In genomic region chr3:5136211-5136610, GRCh38 we compare ENCODE assay signal across 15 cellular contexts. TPM values are rescaled to one million over a fixed set of nuclear protein-coding genes. Genes with fewer than 3 reads are reported as not detected.
DNase-seq lines count a peak whose midpoint lies in the region; ATAC-seq, FAIRE-seq and TF ChIP-seq lines count a peak whose summit lies in the region.
"Had no signal": no experiment of that assay in that cellular context is flagged by ENCODE, and none has a peak within 500 bp of the region (broad histone marks: within the 10 kb centered on the region; RNA-seq: fewer than 3 reads in every experiment).

No MANE protein-coding gene starts in this region.

- POLR2A ChIA-PET in activated CD8-positive, alpha-beta T cell treated with anti-CD3 and anti-CD28 coated beads for 36 hours (lab: Charles Lee), result interaction anchor here (0.6 to 1.5 kb wide), 2 partner anchors 10 to 12 kb away, joined by 3 to 4 read pairs; no protein-coding TSS in a partner anchor
- POLR2A ChIA-PET in HepG2 (lab: Yijun Ruan, JAX), result no interaction called here

- intact Hi-C loops in activated CD8-positive, alpha-beta T cell treated with anti-CD3 and anti-CD28 coated beads for 36 hours (cut with micrococcal nuclease), result loop anchor here (5.0 kb wide), 1 partner anchor 56 kb away; no protein-coding TSS in a partner anchor
- intact Hi-C loops in HepG2 (cut with micrococcal nuclease; ENCODE audit: unreplicated experiment), result no loop called here

- peaks cover 5% of the 10 kb centered on the region for H3K79me1 ChIP-seq in mesenchymal stem cell (replicated peaks; ENCODE audit: low read length, poor library complexity, severe bottlenecking)

- no peak overlapping the region for H2AFZ ChIP-seq in mesenchymal stem cell (ENCODE audit: low read depth, low read length)
- H2AFZ ChIP-seq in HepG2 (ENCODE audit: low read length), result no peak overlapping the region
- H2AFZ ChIP-seq: neural progenitor cell had no signal

- H3K27ac Mint-ChIP-seq in CD4-positive, CD25-positive, alpha-beta regulatory T cell, result peak overlapping the region; percentile 39 to 66 (median 58)
- H3K27ac Mint-ChIP-seq in activated CD8-positive, alpha-beta T cell treated with anti-CD3 and anti-CD28 coated beads for 36 hours, result peak overlapping the region; percentile 83
- H3K27ac Mint-ChIP-seq in type B pancreatic cell, result no peak overlapping the region
- H3K27ac Mint-ChIP-seq: neural progenitor cell had no signal

- in situ Hi-C loops in HepG2 (cut with HindIII; ENCODE audit: extremely low pct_ligation_motif_present, low pct_unique_long_range_greater_than_20kb), result no loop called here

- peaks cover 85% of the 10 kb centered on the region for H3K79me2 ChIP-seq in HepG2 (ENCODE audit: insufficient read depth, low read length)

- no peak overlapping the region for H3K4me3 Mint-ChIP-seq in CD4-positive, CD25-positive, alpha-beta regulatory T cell
- no peak overlapping the region for H3K4me3 Mint-ChIP-seq in activated CD8-positive, alpha-beta T cell treated with anti-CD3 and anti-CD28 coated beads for 36 hours
- no peak overlapping the region for H3K4me3 Mint-ChIP-seq in type B pancreatic cell
- H3K4me3 Mint-ChIP-seq: neural progenitor cell had no signal

- no peak for ATAC-seq in CD4-positive, CD25-positive, alpha-beta regulatory T cell (ENCODE audit: low read depth in 2 of 2)
- ATAC-seq in GM19452 (IDR thresholded peaks at IDR 0.05; ENCODE audit: unreplicated experiment), result peak; percentile 7
- ATAC-seq in activated CD8-positive, alpha-beta T cell treated with anti-CD3 and anti-CD28 coated beads for 36 hours, result no peak
- no peak for ATAC-seq in HepG2
- ATAC-seq: left ventricle myocardium superior had no signal

- no peaks in the 10 kb centered on the region for H3K27me3 Mint-ChIP-seq in CD4-positive, CD25-positive, alpha-beta regulatory T cell
- H3K27me3 Mint-ChIP-seq in activated CD8-positive, alpha-beta T cell treated with anti-CD3 and anti-CD28 coated beads for 36 hours, result no peaks in the 10 kb centered on the region
- no peaks in the 10 kb centered on the region for H3K27me3 Mint-ChIP-seq in type B pancreatic cell

- H3K27me3 ChIP-seq in CD4-positive, CD25-positive, alpha-beta regulatory T cell (ENCODE audit: control insufficient read depth, insufficient read depth, low read length), result no peaks in the 10 kb centered on the region
- H3K27me3 ChIP-seq in mesenchymal stem cell (ENCODE audit: control insufficient read depth in 1 of 2, insufficient read depth in 1 of 2, low read length in 2 of 2), result no peaks in the 10 kb centered on the region
- H3K27me3 ChIP-seq in HepG2 (ENCODE audit: control insufficient read depth in 1 of 2, insufficient read depth in 2 of 2, low read length in 2 of 2), result no peaks in the 10 kb centered on the region
- H3K27me3 ChIP-seq: neural progenitor cell, stomach had no signal

- no peak overlapping the region for H3K18ac ChIP-seq in mesenchymal stem cell (ENCODE audit: low read depth in 1 of 2, low read length in 2 of 2)

- TF ChIP-seq RAD21 in HepG2 (CRISPR knock-in tag; IDR thresholded peaks at IDR 0.05), result no peak

- H3K36me3 ChIP-seq in CD4-positive, CD25-positive, alpha-beta regulatory T cell (ENCODE audit: control insufficient read depth, insufficient read depth, low read length), result peaks cover 10% of the 10 kb centered on the region
- peaks cover 0 to 5% of the 10 kb centered on the region in 2 experiments for H3K36me3 ChIP-seq in mesenchymal stem cell (ENCODE audit: control insufficient read depth in 1 of 2, insufficient read depth in 2 of 2, low read depth in 1 of 2, low read length in 2 of 2)
- 0 out of 5 replicates have a peak, but pooled peaks cover 0 to 5% of the 10 kb centered on the region in 2 experiments for H3K36me3 ChIP-seq in HepG2 (replicated peaks in 1 of 2; ENCODE audit: control insufficient read depth in 1 of 2, insufficient read depth in 2 of 2, low read length in 2 of 2)
- H3K36me3 ChIP-seq: neural progenitor cell, stomach had no signal

- peaks cover 34% of the 10 kb centered on the region for H3K4me1 ChIP-seq in CD4-positive, CD25-positive, alpha-beta regulatory T cell (ENCODE audit: control insufficient read depth, insufficient read depth, low read length, poor library complexity, severe bottlenecking)
- H3K4me1 ChIP-seq in mesenchymal stem cell (ENCODE audit: control insufficient read depth, insufficient read depth, low read depth, low read length) (peaks cover 6% of the 10 kb centered on the region), HepG2 (ENCODE audit: insufficient read depth, low read length) (peaks cover 67% of the 10 kb centered on the region)
- H3K4me1 ChIP-seq: neural progenitor cell had no signal

- WGBS in mesenchymal stem cell, result 100% methylated on average over 1 of the region's 2 CpGs
- WGBS in HepG2 (ENCODE audit: low lambda C conversion rate), result 97% methylated on average over 2 of the region's 2 CpGs

- H3K27ac ChIP-seq in CD4-positive, CD25-positive, alpha-beta regulatory T cell (ENCODE audit: insufficient read depth, low read length, poor library complexity, severe bottlenecking), result peak overlapping the region; percentile 62
- H3K27ac ChIP-seq in mesenchymal stem cell (ENCODE audit: low read length, poor library complexity, severe bottlenecking) (no peak overlapping the region), HepG2 (ENCODE audit: extremely low read length, insufficient read depth, low read length) (no peak overlapping the region), substantia nigra (ENCODE audit: low read depth, low read length, poor library complexity, severe bottlenecking) (no peak overlapping the region)
- H3K27ac ChIP-seq: neural progenitor cell had no signal

- no peak overlapping the region for H4K8ac ChIP-seq in mesenchymal stem cell (ENCODE audit: low read length)

- peaks cover 7% of the 10 kb centered on the region for H3K36me3 Mint-ChIP-seq in CD4-positive, CD25-positive, alpha-beta regulatory T cell
- H3K36me3 Mint-ChIP-seq in activated CD8-positive, alpha-beta T cell treated with anti-CD3 and anti-CD28 coated beads for 36 hours (ENCODE audit: low read depth), result peaks cover 9% of the 10 kb centered on the region
- H3K36me3 Mint-ChIP-seq in type B pancreatic cell, result peaks cover 7% of the 10 kb centered on the region

- H3K23ac ChIP-seq in mesenchymal stem cell (ENCODE audit: low read length in 2 of 2), result no peak overlapping the region

- CTCF ChIA-PET in activated CD8-positive, alpha-beta T cell treated with anti-CD3 and anti-CD28 coated beads for 36 hours (lab: Charles Lee), result interaction anchor here (0.6 to 2.3 kb wide), 18 partner anchors 9 to 938 kb away, joined by 3 to 18 read pairs (median 4); no protein-coding TSS in a partner anchor
- CTCF ChIA-PET in HepG2 (lab: Yijun Ruan, JAX; ENCODE audit: low intra/inter-chr PET ratio, low total read pairs), result no interaction called here

- H2AK5ac ChIP-seq in mesenchymal stem cell (ENCODE audit: low read length, severe bottlenecking), result no peak overlapping the region

- H3K4me3 ChIP-seq in CD4-positive, CD25-positive, alpha-beta regulatory T cell (ENCODE audit: low read depth, low read length), result peak overlapping the region; percentile 15
- H3K4me3 ChIP-seq in mesenchymal stem cell (ENCODE audit: insufficient read depth in 1 of 2, low read depth in 1 of 2, low read length in 2 of 2), result no peak overlapping the region
- H3K4me3 ChIP-seq in HepG2 (replicated peaks in 1 of 3; ENCODE audit: insufficient read depth in 1 of 3, low read depth in 2 of 3, low read length in 3 of 3), result no peak overlapping the region
- H3K4me3 ChIP-seq: neural progenitor cell, stomach had no signal

- H3K9ac ChIP-seq in mesenchymal stem cell (ENCODE audit: low read length), result peak overlapping the region; percentile 35
- H3K9ac ChIP-seq in HepG2 (ENCODE audit: insufficient read depth, low read depth, low read length), result no peak overlapping the region
- H3K9ac ChIP-seq: neural progenitor cell had no signal

- H3K4me1 Mint-ChIP-seq in CD4-positive, CD25-positive, alpha-beta regulatory T cell, result peaks cover 24 to 82% (median 59%) of the 10 kb centered on the region in 4 donors
- peaks cover 62% of the 10 kb centered on the region for H3K4me1 Mint-ChIP-seq in activated CD8-positive, alpha-beta T cell treated with anti-CD3 and anti-CD28 coated beads for 36 hours (ENCODE audit: low read depth)
- H3K4me1 Mint-ChIP-seq in type B pancreatic cell (ENCODE audit: unreplicated experiment), result peaks cover 46% of the 10 kb centered on the region

- H3K9me3 Mint-ChIP-seq in CD4-positive, CD25-positive, alpha-beta regulatory T cell, result no peaks in the 10 kb centered on the region
- no peaks in the 10 kb centered on the region for H3K9me3 Mint-ChIP-seq in activated CD8-positive, alpha-beta T cell treated with anti-CD3 and anti-CD28 coated beads for 36 hours
- no peaks in the 10 kb centered on the region for H3K9me3 Mint-ChIP-seq in type B pancreatic cell
- H3K9me3 Mint-ChIP-seq: neural progenitor cell had no signal

- TF ChIP-seq POLR2A in HepG2 (IDR thresholded peaks at IDR 0.05; ENCODE audit: insufficient read depth in 1 of 2, low read depth in 2 of 2, low read length in 2 of 2), result no peak

- H3K4me2 ChIP-seq in mesenchymal stem cell (ENCODE audit: low read length, poor library complexity, severe bottlenecking), result no peak overlapping the region
- no peak overlapping the region for H3K4me2 ChIP-seq in HepG2 (ENCODE audit: low read depth, low read length)
- H3K4me2 ChIP-seq: neural progenitor cell had no signal

- H3K4ac ChIP-seq in mesenchymal stem cell (ENCODE audit: low read depth in 1 of 2, low read length in 2 of 2), result no peak overlapping the region

- H2BK12ac ChIP-seq in mesenchymal stem cell (ENCODE audit: low read length in 2 of 2), result no peak overlapping the region

- no peak for TF ChIP-seq CTCF in activated CD8-positive, alpha-beta T cell treated with anti-CD3 and anti-CD28 coated beads for 36 hours (IDR thresholded peaks at IDR 0.05)
- TF ChIP-seq CTCF in type B pancreatic cell (conservative IDR thresholded peaks at IDR 0.05) (no peak), HepG2 (CRISPR knock-in tag; IDR thresholded peaks at IDR 0.05) (no peak)

- H3K9me3 ChIP-seq in CD4-positive, CD25-positive, alpha-beta regulatory T cell (ENCODE audit: control insufficient read depth in 2 of 2, low read length in 2 of 2), result no peaks in the 10 kb centered on the region
- H3K9me3 ChIP-seq in mesenchymal stem cell (ENCODE audit: control insufficient read depth, low read length) (no peaks in the 10 kb centered on the region), HepG2 (ENCODE audit: low read length) (no peaks in the 10 kb centered on the region)
- H3K9me3 ChIP-seq: stomach had no signal

- no peak overlapping the region for H4K91ac ChIP-seq in mesenchymal stem cell (ENCODE audit: low read length)

- no peak for DNase-seq in CD4-positive, CD25-positive, alpha-beta regulatory T cell
- DNase-seq in activated CD8-positive, alpha-beta T cell treated with anti-CD3 and anti-CD28 coated beads for 36 hours, result no peak
- DNase-seq in mesenchymal stem cell, result no peak
- DNase-seq in type B pancreatic cell (ENCODE audit: extremely low spot score, unreplicated experiment), result no peak
- DNase-seq in HepG2 (ENCODE audit: low spot score), result no peak
- no peak for DNase-seq in substantia nigra (lab: John Stamatoyannopoulos, UW)
- DNase-seq in AG20443 (ENCODE audit: low spot score), result no peak
- DNase-seq: activated CD4-positive, alpha-beta T cell treated with anti-CD3 and anti-CD28 coated beads, Interleukin-2, amount 50 U/mL, for 48 hours; left ventricle myocardium superior; NCI-H524 treated with DMSO at 0.1 percent for 48 hours; stomach had no signal

- H2BK5ac ChIP-seq in mesenchymal stem cell (ENCODE audit: low read depth, low read length, poor library complexity, severe bottlenecking), result no peak overlapping the region

- H2BK15ac ChIP-seq in mesenchymal stem cell (ENCODE audit: low read depth, poor library complexity, severe bottlenecking), result no peak overlapping the region

- FAIRE-seq in HepG2 (lab: Jason Lieb, UNC), result no peak
- FAIRE-seq: H1, RCC 7860 had no signal

- peaks cover 11% of the 10 kb centered on the region; the same call in 1 of the 2 replicates for H4K20me1 ChIP-seq in HepG2 (ENCODE audit: insufficient read depth, low read length)

- H3K14ac ChIP-seq in mesenchymal stem cell (ENCODE audit: low read length in 2 of 2), result no peak overlapping the region

- no TSS peak for BruUV-seq in HepG2 (replicated peaks; lab: Mats Ljungman, UMichigan)

- H2BK120ac ChIP-seq in mesenchymal stem cell (ENCODE audit: low read depth, low read length), result no peak overlapping the region

- no peak for TF ChIP-seq EP300 in HepG2 (IDR thresholded peaks at IDR 0.05; ENCODE audit: low read depth in 2 of 2, low read length in 2 of 2)
- TF ChIP-seq EP300 in HepG2 (CRISPR knock-in tag; IDR thresholded peaks at IDR 0.05; ENCODE audit: borderline replicate concordance), result no peak

RNA-seq across cellular contexts. Expression of gene ARL8B, which starts 14.1 kb away (rescaled TPM):
- 43.0 TPM for total RNA-seq in CD4-positive, CD25-positive, alpha-beta regulatory T cell
- 10 to 100 TPM; 54.2 to 67.4 (median 57.5) TPM for polyA plus RNA-seq in CD4-positive, CD25-positive, alpha-beta regulatory T cell
- 10 to 100 TPM; 33.9 to 38.9 TPM for total RNA-seq in activated CD8-positive, alpha-beta T cell treated with anti-CD3 and anti-CD28 coated beads for 36 hours
- polyA plus RNA-seq in mesenchymal stem cell (2013, experiment 1 of 2), result 101 TPM
- 108 TPM for polyA plus RNA-seq in mesenchymal stem cell (2013, experiment 2 of 2)
- total RNA-seq in type B pancreatic cell (ENCODE audit: low replicate concordance), result 43.5 and 63.0 TPM in 2 replicates
- total RNA-seq in HepG2 (2016; rRNA removed; fragmentation: Illumina TruSeq; extraction: Trizol), result 30.4 and 33.1 TPM in 2 replicates
- total RNA-seq in HepG2 (2016; cell fraction: cytosol; rRNA removed; fragmentation: Illumina TruSeq; extraction: Trizol; ENCODE audit: low read depth), result 5.4 and 5.9 TPM in 2 replicates
- 33.4 and 36.2 TPM in 2 replicates for total RNA-seq in HepG2 (2016; cell fraction: insoluble cytoplasmic fraction; rRNA removed; fragmentation: Illumina TruSeq; extraction: Trizol)
- total RNA-seq in HepG2 (2016; cell fraction: membrane; rRNA removed; fragmentation: Illumina TruSeq; extraction: Trizol), result 19.9 and 20.5 TPM in 2 replicates
- 38.1 and 40.6 TPM in 2 replicates for total RNA-seq in HepG2 (2016; cell fraction: nucleus; rRNA removed; fragmentation: Illumina TruSeq; extraction: Trizol)
- polyA plus RNA-seq in HepG2 (2011; rRNA removed), result 15.6 and 23.5 TPM in 2 replicates
- 13.3 and 20.0 TPM in 2 replicates for polyA plus RNA-seq in HepG2 (2011; cell fraction: cytosol; rRNA removed)
- 14.6 and 19.7 TPM in 2 replicates for polyA plus RNA-seq in HepG2 (2011; cell fraction: nucleus; rRNA removed)
- 29.9 and 30.2 TPM in 2 replicates for polyA plus RNA-seq in HepG2 (2012)
- polyA plus RNA-seq in HepG2 (2016; cell fraction: cytosol; fragmentation: Illumina TruSeq; extraction: Trizol; ENCODE audit: low read depth), result 5.7 and 7.1 TPM in 2 replicates
- polyA plus RNA-seq in HepG2 (2016; cell fraction: insoluble cytoplasmic fraction; fragmentation: Illumina TruSeq; extraction: Trizol; ENCODE audit: low read depth), result 38.6 and 42.3 TPM in 2 replicates
- 14.7 TPM in 2 replicates for polyA plus RNA-seq in HepG2 (2016; cell fraction: membrane; fragmentation: Illumina TruSeq; extraction: Trizol; ENCODE audit: low read depth)
- 55.9 and 57.1 TPM in 2 replicates for polyA plus RNA-seq in HepG2 (2016; cell fraction: nucleus; fragmentation: Illumina TruSeq; extraction: Trizol; ENCODE audit: insufficient read depth, low read depth)
- 5.8 and 10.0 TPM in 2 replicates for polyA minus RNA-seq in HepG2 (2011; rRNA and poly(A)+ RNA removed; ENCODE audit: low replicate concordance)
- polyA minus RNA-seq in HepG2 (2011; cell fraction: cytosol; rRNA and poly(A)+ RNA removed), result 17.1 and 19.6 TPM in 2 replicates
- polyA minus RNA-seq in HepG2 (2011; cell fraction: nucleus; rRNA and poly(A)+ RNA removed), result 20.3 and 22.3 TPM in 2 replicates

RNA-seq across cellular contexts. Expression of gene EDEM1, which starts 51.3 kb away (rescaled TPM):
- total RNA-seq in CD4-positive, CD25-positive, alpha-beta regulatory T cell, result 99.3 TPM
- 10 to 100 TPM; 51.1 to 56.8 (median 54.5) TPM for polyA plus RNA-seq in CD4-positive, CD25-positive, alpha-beta regulatory T cell
- total RNA-seq in activated CD8-positive, alpha-beta T cell treated with anti-CD3 and anti-CD28 coated beads for 36 hours, result 100 to 1,000 TPM; 156 to 159 TPM
- 47.5 TPM for polyA plus RNA-seq in mesenchymal stem cell (2013, experiment 1 of 2)
- 48.2 TPM for polyA plus RNA-seq in mesenchymal stem cell (2013, experiment 2 of 2)
- 20.2 and 35.1 TPM in 2 replicates for total RNA-seq in type B pancreatic cell (ENCODE audit: low replicate concordance)
- 13.8 and 14.3 TPM in 2 replicates for total RNA-seq in HepG2 (2016; rRNA removed; fragmentation: Illumina TruSeq; extraction: Trizol)
- 8.5 and 9.0 TPM in 2 replicates for total RNA-seq in HepG2 (2016; cell fraction: cytosol; rRNA removed; fragmentation: Illumina TruSeq; extraction: Trizol; ENCODE audit: low read depth)
- total RNA-seq in HepG2 (2016; cell fraction: insoluble cytoplasmic fraction; rRNA removed; fragmentation: Illumina TruSeq; extraction: Trizol), result 13.5 and 14.4 TPM in 2 replicates
- total RNA-seq in HepG2 (2016; cell fraction: membrane; rRNA removed; fragmentation: Illumina TruSeq; extraction: Trizol), result 15.4 and 16.6 TPM in 2 replicates
- total RNA-seq in HepG2 (2016; cell fraction: nucleus; rRNA removed; fragmentation: Illumina TruSeq; extraction: Trizol), result 22.3 and 25.8 TPM in 2 replicates
- 25.8 and 28.0 TPM in 2 replicates for polyA plus RNA-seq in HepG2 (2011; rRNA removed)
- polyA plus RNA-seq in HepG2 (2011; cell fraction: cytosol; rRNA removed), result 10.4 and 18.5 TPM in 2 replicates
- 23.8 and 36.5 TPM in 2 replicates for polyA plus RNA-seq in HepG2 (2011; cell fraction: nucleus; rRNA removed)
- 16.8 and 17.3 TPM in 2 replicates for polyA plus RNA-seq in HepG2 (2012)
- polyA plus RNA-seq in HepG2 (2016; cell fraction: cytosol; fragmentation: Illumina TruSeq; extraction: Trizol; ENCODE audit: low read depth), result 3.5 and 4.9 TPM in 2 replicates
- polyA plus RNA-seq in HepG2 (2016; cell fraction: insoluble cytoplasmic fraction; fragmentation: Illumina TruSeq; extraction: Trizol; ENCODE audit: low read depth), result 11.7 and 12.6 TPM in 2 replicates
- polyA plus RNA-seq in HepG2 (2016; cell fraction: membrane; fragmentation: Illumina TruSeq; extraction: Trizol; ENCODE audit: low read depth), result 7.5 and 8.7 TPM in 2 replicates
- 40.1 and 42.7 TPM in 2 replicates for polyA plus RNA-seq in HepG2 (2016; cell fraction: nucleus; fragmentation: Illumina TruSeq; extraction: Trizol; ENCODE audit: insufficient read depth, low read depth)
- polyA minus RNA-seq in HepG2 (2011; rRNA and poly(A)+ RNA removed; ENCODE audit: low replicate concordance), result 27.3 TPM in 2 replicates
- polyA minus RNA-seq in HepG2 (2011; cell fraction: cytosol; rRNA and poly(A)+ RNA removed), result 22.4 and 27.4 TPM in 2 replicates
- polyA minus RNA-seq in HepG2 (2011; cell fraction: nucleus; rRNA and poly(A)+ RNA removed), result 61.4 and 62.2 TPM in 2 replicates
